ENCODE assay signal across 22 cellular contexts in genomic region chr11:133697603-133698002, GRCh38.
A peak's percentile ranks its signal among the peaks of the same experiment; 100 is the strongest.
DNase-seq lines count a peak whose midpoint lies in the region; ATAC-seq and TF ChIP-seq lines count a peak whose summit lies in the region.
"Had no signal": no experiment of that assay in that cellular context is flagged by ENCODE, and none has a peak within 500 bp of the region (broad histone marks: within the 10 kb centered on the region; RNA-seq: fewer than 3 reads in every experiment).

No MANE protein-coding gene starts in this region.

- ATAC-seq in left ventricle myocardium superior (peak; percentile 67), psoas muscle (peak in 2 of 4 donors; percentile 15 to 51), HG03280 (IDR thresholded peaks at IDR 0.05; ENCODE audit: unreplicated experiment) (no peak)
- ATAC-seq: HepG2, K562 had no signal

- H3K36me3 ChIP-seq in psoas muscle (ENCODE audit: insufficient read depth in 1 of 2, low read depth in 1 of 2) (no peaks in the 10 kb centered on the region), WERI-Rb-1 (no peaks in the 10 kb centered on the region)
- H3K36me3 ChIP-seq: MG63 had no signal

- H3K27ac ChIP-seq in psoas muscle (peak overlapping the region; percentile 51), WERI-Rb-1 (no peak overlapping the region)
- H3K27ac ChIP-seq: 22Rv1 had no signal

- H3K4me3 ChIP-seq in psoas muscle: no peak overlapping the region
- H3K4me3 ChIP-seq in WERI-Rb-1 (ENCODE audit: low read depth, low read length): no peak overlapping the region
- H3K4me3 ChIP-seq: K562, MG63 had no signal

- H3K9me3 ChIP-seq in psoas muscle (no peaks in the 10 kb centered on the region), WERI-Rb-1 (ENCODE audit: severe bottlenecking) (no peaks in the 10 kb centered on the region)
- H3K9me3 ChIP-seq: MG63 had no signal

- no peak for TF ChIP-seq CTCF in psoas muscle (IDR thresholded peaks at IDR 0.05)
- TF ChIP-seq CTCF in WERI-Rb-1 (IDR thresholded peaks at IDR 0.05; ENCODE audit: low read depth, low read length): no peak

- no peaks in the 10 kb centered on the region for H3K27me3 ChIP-seq in psoas muscle (ENCODE audit: insufficient read depth in 3 of 3, low read length in 2 of 3)
- H3K27me3 ChIP-seq in WERI-Rb-1 (ENCODE audit: insufficient read depth, low read depth, severe bottlenecking): no peaks in the 10 kb centered on the region
- H3K27me3 ChIP-seq: MG63 had no signal

- H3K4me1 ChIP-seq in psoas muscle: peaks cover 6% of the 10 kb centered on the region

- intact Hi-C loops in left ventricle myocardium superior (cut with micrococcal nuclease): no loop called here
- intact Hi-C loops in psoas muscle (cut with DNase I): no loop called here

- WGBS in psoas muscle, 3 donors: 29 to 44% (median 32%) methylated on average over 4 of the region's 4 CpGs

- DNase-seq in NCI-H1092 treated with DMSO at 0.1 percent for 48 hours (lab: John Stamatoyannopoulos, UW) (peak; percentile 61), NCI-H1092 (lab: John Stamatoyannopoulos, UW) (no peak), cerebellar cortex (ENCODE audit: low spot score) (peak; percentile 3), left ventricle myocardium superior (no peak), psoas muscle (no peak), NCI-H446 (lab: John Stamatoyannopoulos, UW) (no peak), WERI-Rb-1 (no peak)
- DNase-seq: AML-193; CD8-positive, alpha-beta memory T cell; GF-D8; H7; HFFc6; MG63; NCI-H1436; NCI-H187 treated with DMSO at 0.1 percent for 48 hours; NCI-H226; NCI-H774; OCI-M1 had no signal

Comparison
In these comparisons a context has a peak if more than half of its experiments do, and no peak if none do; other contexts are left out.
1. DNase-seq: peak in NCI-H1092 treated with DMSO at 0.1 percent for 48 hours (single experiment) and cerebellar cortex (single experiment); none in NCI-H1092 (single experiment), left ventricle myocardium superior (single experiment), psoas muscle (0 of 2), NCI-H446 (0 of 2) and WERI-Rb-1 (single experiment).